Comparison of ENCODE assay signal across 8 cellular contexts in the genomic region with DNA sequence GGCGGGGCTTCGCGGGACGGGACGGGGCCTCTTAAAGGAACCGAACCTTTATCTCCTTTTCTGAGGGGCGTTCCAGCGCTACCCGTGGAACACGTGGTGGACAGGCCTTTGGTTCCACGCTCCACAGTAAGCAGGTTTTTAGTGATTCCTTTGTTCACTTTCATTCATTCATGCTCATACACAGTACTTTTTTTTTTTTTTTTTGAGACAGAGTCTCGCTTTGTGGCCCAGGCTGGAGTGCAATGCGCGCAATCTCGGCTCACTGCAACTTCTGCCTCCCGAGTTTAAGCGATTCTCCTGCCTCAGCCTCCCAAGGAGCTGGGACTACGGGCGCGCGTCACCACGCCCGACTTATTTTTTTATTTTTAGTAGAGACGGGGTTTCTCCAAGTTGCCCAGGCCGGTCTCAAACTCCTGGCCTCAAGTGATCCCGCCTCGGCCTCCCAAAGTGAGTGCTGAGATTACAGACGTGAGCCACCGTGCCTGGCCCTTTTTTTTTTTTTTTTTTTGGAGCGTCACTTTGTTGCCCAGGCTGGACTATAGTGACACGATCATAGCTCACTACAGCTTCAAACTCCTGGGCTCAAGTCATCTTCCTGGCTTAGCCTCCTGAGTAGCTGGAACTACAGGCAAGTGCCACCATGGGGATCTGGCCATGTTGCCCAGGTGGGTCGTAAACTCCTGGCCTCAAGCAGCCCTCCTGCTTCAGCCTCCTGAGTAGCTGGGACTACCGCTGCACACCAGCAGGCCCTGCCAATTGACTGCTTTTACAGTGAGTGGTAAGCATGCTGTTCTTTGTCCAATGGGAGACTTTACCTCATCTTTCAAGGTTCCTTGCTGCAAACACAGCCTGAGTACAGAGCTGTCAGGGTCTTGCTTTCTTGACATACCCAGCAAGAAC. TPM values are rescaled to one million over a fixed set of nuclear protein-coding genes. Genes with fewer than 3 reads are reported as not detected.
DNase-seq lines count a peak whose midpoint lies in the region; ATAC-seq, FAIRE-seq and TF ChIP-seq lines count a peak whose summit lies in the region.

No MANE protein-coding gene starts in this region.

- POLR2A ChIA-PET in Caco-2 (lab: Charles Lee), result interaction anchor here (0.5 to 1.2 kb wide), 14 partner anchors 8 to 1164 kb away, joined by 3 to 16 read pairs (median 5); partner anchors contain the start of genes CCDC134, SMDT1, SREBF2 and ST13

- H3K36me3 Mint-ChIP-seq in Caco-2 (ENCODE audit: insufficient read depth, unreplicated experiment), result peaks cover 33% of the 10 kb centered on the region
- H3K36me3 Mint-ChIP-seq in endothelial cell (ENCODE audit: low read depth, unreplicated experiment), result no peaks in the 10 kb centered on the region

- H3K18ac ChIP-seq in neuronal stem cell (ENCODE audit: low read length), result no peak overlapping the region

- intact Hi-C loops in Caco-2 (cut with micrococcal nuclease; ENCODE audit: unreplicated experiment), result loop anchor here (2.0 to 5.0 kb wide), 2 partner anchors 51 to 125 kb away; partner anchors contain the start of genes NAGA, PHETA2 and WBP2NL

- no peak for FAIRE-seq in HTR-8/SVneo (lab: Jason Lieb, UNC)

- H3K4me1 ChIP-seq in Caco-2 (peaks cover 11% of the 10 kb centered on the region), OCI-LY1 (ENCODE audit: insufficient read depth, low read length, severe bottlenecking) (peaks cover 53% of the 10 kb centered on the region), neuronal stem cell (ENCODE audit: control insufficient read depth in 2 of 2, insufficient read depth in 1 of 2, low read depth in 1 of 2, low read length in 2 of 2) (peaks cover 21 to 30% of the 10 kb centered on the region in 2 donors)

- WGBS in neuronal stem cell (ENCODE audit: extremely low coverage in 2 of 2, insufficient read length in 2 of 2, insufficient replicate concordance in 1 of 2), 2 donors, result no CpG with 5 or more reads among the region's 33 CpGs

- no peak overlapping the region for H2BK12ac ChIP-seq in neuronal stem cell (ENCODE audit: low read length)

- H3K27ac ChIP-seq in OCI-LY1 (ENCODE audit: low read depth, low read length, poor library complexity, severe bottlenecking) (peak overlapping the region; percentile 91), neuronal stem cell (replicated peaks; ENCODE audit: low read length) (peak overlapping the region; percentile 90)

- H2AK5ac ChIP-seq in neuronal stem cell (ENCODE audit: low read depth, low read length), result peak overlapping the region; percentile 73

- H2BK120ac ChIP-seq in neuronal stem cell (ENCODE audit: low read depth, low read length), result no peak overlapping the region

- H3K4ac ChIP-seq in neuronal stem cell (ENCODE audit: low read length), result no peak overlapping the region

- ATAC-seq in HG02938 (IDR thresholded peaks at IDR 0.05; ENCODE audit: unreplicated experiment), result no peak

- H3K4me3 Mint-ChIP-seq in Caco-2 (ENCODE audit: unreplicated experiment) (peak overlapping the region; percentile 93), endothelial cell (ENCODE audit: unreplicated experiment) (peak overlapping the region; percentile 80)

- H3K4me1 Mint-ChIP-seq in Caco-2 (ENCODE audit: low read depth, unreplicated experiment), result peaks cover 13% of the 10 kb centered on the region
- peaks cover 10% of the 10 kb centered on the region for H3K4me1 Mint-ChIP-seq in endothelial cell (ENCODE audit: unreplicated experiment)

- H2BK5ac ChIP-seq in neuronal stem cell (ENCODE audit: low read length), result peak overlapping the region; percentile 70

- H3K27ac Mint-ChIP-seq in Caco-2 (ENCODE audit: unreplicated experiment) (peak overlapping the region; percentile 81), endothelial cell (ENCODE audit: unreplicated experiment) (no peak overlapping the region)

- no peaks in the 10 kb centered on the region for H4K20me1 ChIP-seq in OCI-LY1 (ENCODE audit: insufficient read depth, low read length)

- H4K91ac ChIP-seq in neuronal stem cell (ENCODE audit: low read depth, low read length, poor library complexity), result peak overlapping the region; percentile 58

- peak overlapping the region; percentile 47 for H3K4me3 ChIP-seq in Caco-2 (ENCODE audit: low read depth, low read length)
- H3K4me3 ChIP-seq in OCI-LY1 (ENCODE audit: low read depth, low read length, poor library complexity, severe bottlenecking), result peak overlapping the region; percentile 84
- H3K4me3 ChIP-seq in neuronal stem cell (ENCODE audit: low read length in 2 of 2), result peak overlapping the region; percentile 72 to 93

- H3K9me3 Mint-ChIP-seq in Caco-2 (ENCODE audit: unreplicated experiment) (no peaks in the 10 kb centered on the region), endothelial cell (ENCODE audit: unreplicated experiment) (no peaks in the 10 kb centered on the region)

- H3K79me2 ChIP-seq in OCI-LY1 (ENCODE audit: insufficient read depth, low read length), result peaks cover 10% of the 10 kb centered on the region

- TF ChIP-seq CTCF in Caco-2 (IDR thresholded peaks at IDR 0.05; ENCODE audit: insufficient read depth in 1 of 2, low read depth in 1 of 2, low read length in 1 of 2, severe bottlenecking in 1 of 2, unreplicated experiment in 1 of 2) (no peak), OCI-LY1 (IDR thresholded peaks at IDR 0.05; ENCODE audit: low read length) (no peak), endothelial cell (IDR thresholded peaks at IDR 0.05; ENCODE audit: unreplicated experiment) (no peak)

- no peak overlapping the region for H4K8ac ChIP-seq in neuronal stem cell (ENCODE audit: low read depth, low read length)

- peak overlapping the region; percentile 89 for H3K9ac ChIP-seq in OCI-LY1 (ENCODE audit: low read length)
- H3K9ac ChIP-seq in neuronal stem cell (ENCODE audit: low read depth, low read length, poor library complexity), result peak overlapping the region; percentile 50

- TSS peak; percentile 69 for BruUV-seq in Caco-2 (replicated peaks; lab: Mats Ljungman, UMichigan)

- no peak overlapping the region for H3K14ac ChIP-seq in neuronal stem cell (ENCODE audit: low read length)

- no peaks in the 10 kb centered on the region for H3K36me3 ChIP-seq in Caco-2 (ENCODE audit: control insufficient read depth, insufficient read depth, low read length)
- H3K36me3 ChIP-seq in OCI-LY1 (ENCODE audit: insufficient read depth, low read length), result peaks cover 32% of the 10 kb centered on the region
- H3K36me3 ChIP-seq in neuronal stem cell (replicated peaks in 1 of 2; ENCODE audit: control insufficient read depth in 2 of 2, insufficient read depth in 2 of 2, low read length in 2 of 2), result peaks cover 19 to 33% of the 10 kb centered on the region in 2 donors

- H3K4me2 ChIP-seq in OCI-LY1 (ENCODE audit: low read length) (peak overlapping the region; percentile 96), neuronal stem cell (ENCODE audit: insufficient read depth, low read length, poor library complexity, severe bottlenecking) (peak overlapping the region; percentile 99)

- no peak overlapping the region for H2BK15ac ChIP-seq in neuronal stem cell (ENCODE audit: low read length)

- H3K79me1 ChIP-seq in neuronal stem cell (ENCODE audit: low read depth, low read length), result peaks cover 12% of the 10 kb centered on the region

- no peaks in the 10 kb centered on the region for H3K9me3 ChIP-seq in Caco-2
- H3K9me3 ChIP-seq in OCI-LY1 (ENCODE audit: low read length), result no peaks in the 10 kb centered on the region
- no peaks in the 10 kb centered on the region for H3K9me3 ChIP-seq in neuronal stem cell (replicated peaks in 1 of 2; ENCODE audit: control insufficient read depth in 2 of 2, insufficient read depth in 1 of 2, low read depth in 1 of 2, low read length in 2 of 2)

- H3F3A ChIP-seq in OCI-LY1 (ENCODE audit: insufficient read depth, low read length), result no peaks in the 10 kb centered on the region

- no peaks in the 10 kb centered on the region for H3K9me2 ChIP-seq in OCI-LY1 (ENCODE audit: low read depth, low read length)

- H2AFZ ChIP-seq in OCI-LY1 (ENCODE audit: low read length) (no peak overlapping the region), neuronal stem cell (ENCODE audit: low read length) (peak overlapping the region; percentile 93)

- H3K27me3 Mint-ChIP-seq in Caco-2 (ENCODE audit: insufficient read depth, unreplicated experiment) (no peaks in the 10 kb centered on the region), endothelial cell (ENCODE audit: unreplicated experiment) (peaks cover 6% of the 10 kb centered on the region)

- DNase-seq in Caco-2 (no peak), endothelial cell (ENCODE audit: low spot score) (no peak), neuronal stem cell (ENCODE audit: low spot score) (no peak), MV-4-11 (lab: John Stamatoyannopoulos, UW) (no peak), NCI-H2029 treated with DMSO at 0.1 percent for 48 hours (lab: John Stamatoyannopoulos, UW) (no peak), HTR-8/SVneo (ENCODE audit: insufficient read length, low spot score) (no peak)

- CTCF ChIA-PET in Caco-2 (lab: Charles Lee), result interaction anchor here (0.6 to 1.7 kb wide), 20 partner anchors 9 to 497 kb away, joined by 3 to 25 read pairs (median 3); partner anchors contain the start of genes CCDC134, NAGA, NDUFA6 and SREBF2

- H3K27me3 ChIP-seq in Caco-2 (replicated peaks; ENCODE audit: control insufficient read depth, insufficient read depth, low read length) (no peaks in the 10 kb centered on the region), OCI-LY1 (ENCODE audit: insufficient read depth, low read length) (no peaks in the 10 kb centered on the region), neuronal stem cell (ENCODE audit: control insufficient read depth in 3 of 3, insufficient read depth in 3 of 3, low read depth in 1 of 3, low read length in 3 of 3) (no peaks in the 10 kb centered on the region)

- H3K23ac ChIP-seq in neuronal stem cell (ENCODE audit: low read depth, low read length, poor library complexity), result peak overlapping the region; percentile 12

RNA-seq across cellular contexts. Expression of gene CENPM, which starts 0.5 kb away (rescaled TPM):
- 44.1 and 46.4 TPM in 2 replicates for total RNA-seq in Caco-2 (2022)
- total RNA-seq in endothelial cell (ENCODE audit: unreplicated experiment), result 5.2 TPM
- 31.3 TPM for polyA plus RNA-seq in neuronal stem cell (2013, experiment 1 of 2)
- 32.8 TPM for polyA plus RNA-seq in neuronal stem cell (2013, experiment 2 of 2)

RNA-seq across cellular contexts. Expression of gene TNFRSF13C, which starts 20.8 kb away (rescaled TPM):
- total RNA-seq in Caco-2 (2022) (2.2 and 2.4 TPM in 2 replicates), endothelial cell (ENCODE audit: unreplicated experiment) (3.5 TPM)
- polyA plus RNA-seq in neuronal stem cell (2013, experiment 1 of 2), result 1.6 TPM
- polyA plus RNA-seq in neuronal stem cell (2013, experiment 2 of 2), result 1.8 TPM

RNA-seq across cellular contexts. Expression of gene SEPTIN3, which starts 21.8 kb away (rescaled TPM):
- total RNA-seq in Caco-2 (2022) (2.2 TPM in 2 replicates), endothelial cell (ENCODE audit: unreplicated experiment) (0.36 TPM)
- polyA plus RNA-seq in neuronal stem cell (2013, experiment 1 of 2), result 42.3 TPM
- polyA plus RNA-seq in neuronal stem cell (2013, experiment 2 of 2), result 42.6 TPM

RNA-seq across cellular contexts. Expression of gene SHISA8, which starts 32.6 kb away (rescaled TPM):
- 1.4 and 2.2 TPM in 2 replicates for total RNA-seq in Caco-2 (2022)
- 0.41 TPM for total RNA-seq in endothelial cell (ENCODE audit: unreplicated experiment)
- polyA plus RNA-seq in neuronal stem cell (2013, experiment 1 of 2), result 0.07 TPM
- polyA plus RNA-seq in neuronal stem cell (2013, experiment 2 of 2), result 0.14 TPM
